ENCODE assay signal across 19 cellular contexts in the genomic region with DNA sequence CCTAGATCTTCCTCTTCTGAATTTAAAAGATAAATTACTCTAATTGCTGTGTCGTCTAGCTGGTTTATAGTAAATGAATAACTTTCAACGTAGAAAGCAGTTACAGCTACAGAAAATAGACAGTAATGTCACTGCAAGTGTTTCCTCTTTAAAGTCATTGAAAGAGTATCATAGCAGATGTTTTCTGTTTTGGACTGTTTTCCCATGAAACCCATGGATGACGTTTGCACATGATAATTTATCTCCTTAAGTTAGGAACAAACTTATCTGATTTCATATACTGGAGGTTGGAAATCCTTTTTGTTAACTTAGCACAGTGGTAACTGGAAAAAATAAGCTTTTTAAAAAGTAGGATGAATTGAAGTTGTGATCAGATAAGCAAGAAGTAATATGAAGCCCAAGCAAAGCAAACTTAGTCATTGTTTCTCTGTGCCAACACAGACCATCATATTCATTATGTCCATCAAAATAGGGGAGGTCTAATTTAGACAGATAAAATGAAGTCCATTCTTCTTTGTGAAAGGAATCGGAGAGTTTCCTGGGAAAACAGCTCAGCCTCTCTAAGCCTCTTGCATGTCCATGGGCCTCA.
DNase-seq lines count a peak whose midpoint lies in the region; ATAC-seq and TF ChIP-seq lines count a peak whose summit lies in the region.
"Had no signal": no experiment of that assay in that cellular context is flagged by ENCODE, and none has a peak within 500 bp of the region (broad histone marks: within the 10 kb centered on the region; RNA-seq: fewer than 3 reads in every experiment).

No MANE protein-coding gene starts in this region.

- peak overlapping the region; percentile 2 to 29 (median 13) for H3K4me3 Mint-ChIP-seq in nephron
- no peak overlapping the region for H3K4me3 Mint-ChIP-seq in progenitor cell of endocrine pancreas (ENCODE audit: low read depth)
- H3K4me3 Mint-ChIP-seq: CD8-positive, alpha-beta T cell had no signal

- H3K4me3 ChIP-seq in fibroblast of villous mesenchyme (ENCODE audit: low read depth, low read length), result no peak overlapping the region
- H3K4me3 ChIP-seq: BLaER1, HAP-1 had no signal

- TF ChIP-seq CTCF in fibroblast of villous mesenchyme (IDR thresholded peaks at IDR 0.05; ENCODE audit: insufficient read depth, low read depth, low read length) (no peak), nephron (IDR thresholded peaks at IDR 0.05; ENCODE audit: unreplicated experiment in 3 of 3) (no peak), progenitor cell of endocrine pancreas (IDR thresholded peaks at IDR 0.05; ENCODE audit: unreplicated experiment) (no peak)

- DNase-seq in Right ventricle myocardium superior (no peak), cardiac septum (ENCODE audit: low spot score) (no peak), dedifferentiated amniotic fluid mesenchymal stem cell (ENCODE audit: extremely low spot score) (peak; percentile 26), fibroblast of villous mesenchyme (ENCODE audit: low read depth) (peak; percentile 10), progenitor cell of endocrine pancreas (ENCODE audit: low spot score, unreplicated experiment) (no peak), AG08395 (ENCODE audit: low spot score) (no peak), NCI-H526 (lab: John Stamatoyannopoulos, UW) (no peak)
- DNase-seq: 8988T; CD8-positive, alpha-beta T cell; DMS79; MV-4-11; NCI-H1417 treated with DMSO at 0.1 percent for 48 hours; NCI-H2029; NCI-H2171 treated with DMSO at 0.1 percent for 48 hours; NCI-H446 treated with DMSO at 0.1 percent for 48 hours; NCI-H748 treated with DMSO at 0.1 percent for 48 hours had no signal

- peak; percentile 45 for ATAC-seq in Right ventricle myocardium superior (ENCODE audit: poor library complexity)
- ATAC-seq: CD8-positive, alpha-beta T cell had no signal

- no peaks in the 10 kb centered on the region for H3K27me3 Mint-ChIP-seq in nephron (ENCODE audit: low read depth)
- no peaks in the 10 kb centered on the region for H3K27me3 Mint-ChIP-seq in progenitor cell of endocrine pancreas

- H3K36me3 Mint-ChIP-seq in nephron (ENCODE audit: low read depth) (peaks cover 13% of the 10 kb centered on the region), progenitor cell of endocrine pancreas (ENCODE audit: insufficient read depth) (no peaks in the 10 kb centered on the region)
- H3K36me3 Mint-ChIP-seq: CD8-positive, alpha-beta T cell had no signal

- no peaks in the 10 kb centered on the region for H3K9me3 Mint-ChIP-seq in nephron
- H3K9me3 Mint-ChIP-seq in progenitor cell of endocrine pancreas (ENCODE audit: low read depth), result no peaks in the 10 kb centered on the region

- peaks cover 30% of the 10 kb centered on the region for H3K4me1 Mint-ChIP-seq in nephron
- peaks cover 9% of the 10 kb centered on the region for H3K4me1 Mint-ChIP-seq in progenitor cell of endocrine pancreas (ENCODE audit: low read depth)

- intact Hi-C loops in Right ventricle myocardium superior (cut with DNase I), result no loop called here
- intact Hi-C loops in cardiac septum (cut with DNase I), result no loop called here

- H3K27ac Mint-ChIP-seq in nephron, result peak overlapping the region; percentile 85 to 92 (median 90)
- no peak overlapping the region for H3K27ac Mint-ChIP-seq in progenitor cell of endocrine pancreas
- H3K27ac Mint-ChIP-seq: CD8-positive, alpha-beta T cell had no signal

Comparison
In these comparisons a context has a peak if more than half of its experiments do, and no peak if none do; other contexts are left out.
1. DNase-seq: peak in dedifferentiated amniotic fluid mesenchymal stem cell (single experiment) and fibroblast of villous mesenchyme (single experiment); none in Right ventricle myocardium superior (single experiment), cardiac septum (single experiment), progenitor cell of endocrine pancreas (single experiment), AG08395 (single experiment) and NCI-H526 (0 of 2).